Comparison of ENCODE assay signal across 8 cellular contexts in genomic region chr9:38008168-38009034, GRCh38.
DNase-seq lines count a peak whose midpoint lies in the region; ATAC-seq lines count a peak whose summit lies in the region.

No MANE protein-coding gene starts in this region.

- intact Hi-C loops in left ventricle myocardium superior (cut with micrococcal nuclease), result no loop called here

- DNase-seq in NCI-H2029 (lab: John Stamatoyannopoulos, UW) (peak; percentile 22), NCI-H2029 treated with DMSO at 0.1 percent for 48 hours (lab: John Stamatoyannopoulos, UW) (no peak), NCI-H146 (lab: John Stamatoyannopoulos, UW) (peak; percentile 94), left ventricle myocardium superior (peak; percentile 56), NCI-H2107 treated with DMSO at 0.1 percent for 48 hours (lab: John Stamatoyannopoulos, UW; ENCODE audit: unreplicated experiment) (no peak)
- peak; percentile 81 to 83 for DNase-seq in activated T-cell treated with anti-CD3 and anti-CD28 coated beads, Interleukin-2, amount 50 U/mL, for 48 hours
- peak; percentile 33 to 62 (median 58) for DNase-seq in stimulated activated CD4-positive, alpha-beta T cell treated with anti-CD3 and anti-CD28 coated beads, Interleukin-12 subunit alpha, Interleukin-12 subunit beta, amount 100 ng/mL, for 48 hours (ENCODE audit: low read depth in 2 of 3, low spot score in 1 of 3)

- peak; percentile 70 for ATAC-seq in HG02623 (IDR thresholded peaks at IDR 0.05; ENCODE audit: unreplicated experiment)
- peak; percentile 33 for ATAC-seq in left ventricle myocardium superior

Comparison
In these comparisons a context has a peak if more than half of its experiments do, and no peak if none do; other contexts are left out.
1. DNase-seq: peak in NCI-H2029 (single experiment), NCI-H146 (single experiment), activated T-cell treated with anti-CD3 and anti-CD28 coated beads, Interleukin-2, amount 50 U/mL, for 48 hours (2 of 2), left ventricle myocardium superior (single experiment) and stimulated activated CD4-positive, alpha-beta T cell treated with anti-CD3 and anti-CD28 coated beads, Interleukin-12 subunit alpha, Interleukin-12 subunit beta, amount 100 ng/mL, for 48 hours (3 of 3); none in NCI-H2029 treated with DMSO at 0.1 percent for 48 hours (single experiment) and NCI-H2107 treated with DMSO at 0.1 percent for 48 hours (single experiment).